ENCODE assay signal across 19 cellular contexts in genomic region chr20:39066464-39066863, GRCh38.
DNase-seq lines count a peak whose midpoint lies in the region; TF ChIP-seq lines count a peak whose summit lies in the region.
"Had no signal": no experiment of that assay in that cellular context is flagged by ENCODE, and none has a peak within 500 bp of the region (broad histone marks: within the 10 kb centered on the region; RNA-seq: fewer than 3 reads in every experiment).

No MANE protein-coding gene starts in this region.

- H3K4me1 ChIP-seq in vagina (no peaks in the 10 kb centered on the region), thyroid gland (no peaks in the 10 kb centered on the region)
- H3K4me1 ChIP-seq: tibial nerve had no signal

- H3K9me3 ChIP-seq in vagina = no peaks in the 10 kb centered on the region
- H3K9me3 ChIP-seq in thyroid gland = no peaks in the 10 kb centered on the region

- H3K36me3 ChIP-seq in vagina (no peaks in the 10 kb centered on the region), thyroid gland (no peaks in the 10 kb centered on the region)
- H3K36me3 ChIP-seq: MG63, tibial nerve had no signal

- no peak overlapping the region for H3K27ac ChIP-seq in vagina
- no peak overlapping the region for H3K27ac ChIP-seq in thyroid gland
- H3K27ac ChIP-seq: GM23248, tibial nerve had no signal

- H3K4me3 ChIP-seq in vagina (no peak overlapping the region), thyroid gland (replicated peaks in 1 of 3) (no peak overlapping the region)
- H3K4me3 ChIP-seq: GM23248, MG63, tibial nerve had no signal

- peaks cover 10% of the 10 kb centered on the region for H3K27me3 Mint-ChIP-seq in glutamatergic neuron (ENCODE audit: unreplicated experiment)

- H3K4me1 Mint-ChIP-seq in glutamatergic neuron (ENCODE audit: low read depth, unreplicated experiment) = no peaks in the 10 kb centered on the region
- H3K4me1 Mint-ChIP-seq: activated naive CD4-positive, alpha-beta T cell treated with anti-CD3 and anti-CD28 coated beads, Interleukin-2, amount 10 ng/mL, durations not matched to agents 7 days and 5 days had no signal

- no peak for TF ChIP-seq POLR2A in vagina (IDR thresholded peaks at IDR 0.05)
- TF ChIP-seq POLR2A in thyroid gland (IDR thresholded peaks at IDR 0.05) = no peak

- H3K27me3 ChIP-seq in vagina (no peaks in the 10 kb centered on the region), thyroid gland (no peaks in the 10 kb centered on the region)
- H3K27me3 ChIP-seq: MG63 had no signal

- intact Hi-C loops in vagina (cut with DNase I) (no loop called here), thyroid gland (cut with DNase I) (no loop called here)

- no peaks in the 10 kb centered on the region for H3K36me3 Mint-ChIP-seq in glutamatergic neuron (ENCODE audit: unreplicated experiment)
- H3K36me3 Mint-ChIP-seq: activated naive CD4-positive, alpha-beta T cell treated with anti-CD3 and anti-CD28 coated beads, Interleukin-2, amount 10 ng/mL, durations not matched to agents 7 days and 5 days had no signal

- no peak overlapping the region for H3K4me3 Mint-ChIP-seq in glutamatergic neuron (ENCODE audit: unreplicated experiment)
- H3K4me3 Mint-ChIP-seq: activated naive CD4-positive, alpha-beta T cell treated with anti-CD3 and anti-CD28 coated beads, Interleukin-2, amount 10 ng/mL, durations not matched to agents 7 days and 5 days had no signal

- no peaks in the 10 kb centered on the region for H3K9me3 Mint-ChIP-seq in glutamatergic neuron (ENCODE audit: unreplicated experiment)
- H3K9me3 Mint-ChIP-seq: activated naive CD4-positive, alpha-beta T cell treated with anti-CD3 and anti-CD28 coated beads, Interleukin-2, amount 10 ng/mL, durations not matched to agents 7 days and 5 days had no signal

- no peak overlapping the region for H3K27ac Mint-ChIP-seq in glutamatergic neuron (ENCODE audit: unreplicated experiment)
- H3K27ac Mint-ChIP-seq: activated naive CD4-positive, alpha-beta T cell treated with anti-CD3 and anti-CD28 coated beads, Interleukin-2, amount 10 ng/mL, durations not matched to agents 7 days and 5 days had no signal

- DNase-seq in NCI-H82 (lab: John Stamatoyannopoulos, UW) (peak; percentile 55), NCI-H82 treated with DMSO at 0.1 percent for 48 hours (lab: John Stamatoyannopoulos, UW; ENCODE audit: unreplicated experiment) (no peak), NCI-H2227 treated with DMSO at 0.1 percent for 48 hours (lab: John Stamatoyannopoulos, UW) (peak; percentile 12), glutamatergic neuron (peak; percentile 60), retina (peak; percentile 48), vagina (ENCODE audit: extremely low spot score in 2 of 2) (no peak), thyroid gland (no peak), COLO668 (lab: John Stamatoyannopoulos, UW; ENCODE audit: unreplicated experiment) (no peak)
- DNase-seq: activated CD4-positive, alpha-beta T cell treated with anti-CD3 and anti-CD28 coated beads, Interleukin-2, amount 50 U/mL, for 4 hours; activated naive CD4-positive, alpha-beta T cell treated with anti-CD3 and anti-CD28 coated beads, Interleukin-2, amount 10 ng/mL, durations not matched to agents 7 days and 5 days; C1 segment of cervical spinal cord; DMS53; GM23248; MG63; NK-92 treated with Interleukin-12 subunit alpha and Interleukin-12 subunit beta, amount 100 ng/mL, for 24 hours; stimulated activated CD4-positive, alpha-beta T cell treated with anti-CD3 and anti-CD28 coated beads, Interleukin-15, amount 100 ng/mL, for 24 hours; stimulated activated naive CD4-positive, alpha-beta T cell treated with Interleukin-2 at 50 U/mL for 16 hours; T-helper 1 cell had no signal

- TF ChIP-seq CTCF in glutamatergic neuron (IDR thresholded peaks at IDR 0.05; ENCODE audit: partially characterized antibody, unreplicated experiment) (peak; percentile 47), vagina (IDR thresholded peaks at IDR 0.05) (no peak), thyroid gland (IDR thresholded peaks at IDR 0.05) (no peak)

- 25% methylated on average over 6 of the region's 6 CpGs for WGBS in thyroid gland, 2 donors

Comparison
In these comparisons a context has a peak if more than half of its experiments do, and no peak if none do; other contexts are left out.
1. DNase-seq: peak in NCI-H82 (single experiment), NCI-H2227 treated with DMSO at 0.1 percent for 48 hours (single experiment), glutamatergic neuron (single experiment) and retina (single experiment); none in NCI-H82 treated with DMSO at 0.1 percent for 48 hours (single experiment), vagina (0 of 2), thyroid gland (0 of 2) and COLO668 (single experiment).